ENCODE assay signal across 1 cellular context in the genomic region with DNA sequence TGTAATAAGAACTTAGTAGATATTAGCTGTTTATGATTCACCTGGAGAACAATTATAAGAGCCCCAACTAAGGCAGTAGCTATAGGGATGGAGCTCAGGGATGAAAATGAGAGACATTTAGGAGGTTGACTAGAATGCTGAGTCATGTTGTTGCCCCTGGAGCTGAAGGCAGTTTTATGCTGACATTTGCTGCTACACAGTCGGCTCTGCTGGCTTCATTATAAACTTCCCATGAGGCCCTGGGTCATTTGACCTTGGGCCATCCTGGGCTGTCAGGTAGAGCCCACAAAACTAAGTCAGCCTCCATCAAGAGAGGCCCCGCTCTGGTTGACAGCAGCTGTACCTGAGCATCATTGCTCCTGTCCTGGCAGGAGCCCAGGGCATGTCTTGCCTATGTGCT.
TF ChIP-seq lines count a peak whose summit lies in the region.

No MANE protein-coding gene starts in this region.

TF ChIP-seq in GM12878, 131 proteins besides CTCF, POLR2A, EP300 and RAD21 (continued from another document):
- no peak for TF ChIP-seq NR2C2 (IDR thresholded peaks at IDR 0.05; ENCODE audit: borderline replicate concordance, control insufficient read depth, insufficient read length, low read depth)
- no peak for TF ChIP-seq TCF7 (IDR thresholded peaks at IDR 0.05; ENCODE audit: borderline replicate concordance)
- TF ChIP-seq SREBF1 (IDR thresholded peaks at IDR 0.05; ENCODE audit: low read length), result no peak
- peak; percentile 52; the same call in 1 of the 2 replicates for TF ChIP-seq BACH1 (IDR thresholded peaks at IDR 0.05; ENCODE audit: borderline replicate concordance)
- no peak for TF ChIP-seq ZNF274 (IDR thresholded peaks at IDR 0.05; ENCODE audit: insufficient read depth, insufficient read length)
